In the genomic region with DNA sequence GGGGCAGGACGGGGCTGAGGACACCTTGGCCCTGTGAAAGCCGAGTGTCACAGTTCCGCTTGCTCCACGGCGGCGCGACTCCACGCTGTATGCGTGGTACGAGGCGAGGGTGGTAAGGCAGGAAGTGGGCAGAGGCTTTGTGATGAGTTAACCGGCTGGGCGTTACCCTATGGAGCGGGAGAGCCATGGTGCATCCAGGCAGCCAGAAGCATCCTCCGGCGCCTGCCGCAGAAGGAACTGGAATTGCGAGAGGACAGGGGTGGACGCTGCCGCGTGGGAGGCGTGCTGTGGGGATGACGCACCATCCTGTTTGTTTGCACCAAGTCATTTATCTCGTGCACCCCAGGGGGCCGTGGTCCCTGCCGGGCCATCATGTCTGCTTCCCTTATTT, we compare ENCODE assay signal across 27 cellular contexts.
A peak's percentile ranks its signal among the peaks of the same experiment; 100 is the strongest.
DNase-seq lines count a peak whose midpoint lies in the region; ATAC-seq, FAIRE-seq and TF ChIP-seq lines count a peak whose summit lies in the region.
"Had no signal": no experiment of that assay in that cellular context is flagged by ENCODE, and none has a peak within 500 bp of the region (broad histone marks: within the 10 kb centered on the region; RNA-seq: fewer than 3 reads in every experiment).

No MANE protein-coding gene starts in this region.

- no peaks in the 10 kb centered on the region for H3K4me1 Mint-ChIP-seq in T-cell
- H3K4me1 Mint-ChIP-seq: CD4-positive, CD25-positive, alpha-beta regulatory T cell had no signal

- no peak overlapping the region for H3K9ac ChIP-seq in kidney (ENCODE audit: low read length in 2 of 2)
- H3K9ac ChIP-seq: BLaER1 had no signal

- no peak for TF ChIP-seq CTCF in kidney (IDR thresholded peaks at IDR 0.05; ENCODE audit: borderline replicate concordance, extremely low read depth, insufficient read depth)
- TF ChIP-seq CTCF in spleen (IDR thresholded peaks at IDR 0.05 in 8 of 11, conservative IDR thresholded peaks at IDR 0.05 in 3 of 11), result no peak

- DNase-seq in COLO668 (lab: John Stamatoyannopoulos, UW; ENCODE audit: unreplicated experiment) (peak; percentile 42), kidney (peak; percentile 44), spleen (peak; percentile 56), T-cell (no peak)
- peak; percentile 29 for DNase-seq in Jurkat, Clone E6-1 (ENCODE audit: low read depth, low spot score)
- DNase-seq: CD4-positive, CD25-positive, alpha-beta regulatory T cell; EL; GDM1; GOT3; Kasumi-1; NCI-H1105; NCI-H1436 treated with DMSO at 0.1 percent for 48 hours; NCI-H187 treated with DMSO at 0.1 percent for 48 hours; NCI-H446; NCI-H524 treated with DMSO at 0.1 percent for 48 hours; NCI-H82; NK-92 treated with Interleukin-12 subunit alpha and Interleukin-12 subunit beta, amount 100 ng/mL, for 24 hours; PC-3; SJCRH30 had no signal

- H3K4me1 ChIP-seq in kidney (ENCODE audit: control insufficient read depth in 1 of 2, insufficient read depth in 1 of 2, low read depth in 1 of 2, low read length in 2 of 2), result no peaks in the 10 kb centered on the region
- H3K4me1 ChIP-seq in spleen, result no peaks in the 10 kb centered on the region
- H3K4me1 ChIP-seq: HAP-1, SJCRH30 had no signal

- CTCF ChIA-PET in T-cell (lab: Charles Lee), result no interaction called here

- H3K27me3 Mint-ChIP-seq in T-cell, result peaks cover 20 to 28% of the 10 kb centered on the region in 2 donors
- H3K27me3 Mint-ChIP-seq: CD4-positive, CD25-positive, alpha-beta regulatory T cell had no signal

- no peak overlapping the region for H3K27ac Mint-ChIP-seq in T-cell
- H3K27ac Mint-ChIP-seq: CD4-positive, CD25-positive, alpha-beta regulatory T cell had no signal

- 75 to 82% (median 78%) methylated on average over 26 of the region's 26 CpGs for WGBS in spleen, 5 donors

- no peak for TF ChIP-seq POLR2A in spleen (IDR thresholded peaks at IDR 0.05)

- POLR2A ChIA-PET in T-cell (lab: Charles Lee), result no interaction called here

- intact Hi-C loops in kidney (cut with DNase I), result no loop called here
- intact Hi-C loops in spleen (cut with DNase I; ENCODE audit: low total_unique reads), result no loop called here

- no peaks in the 10 kb centered on the region for H3K36me3 ChIP-seq in kidney (ENCODE audit: control insufficient read depth in 1 of 2, insufficient read depth in 2 of 2, low read length in 2 of 2)
- H3K36me3 ChIP-seq in spleen, result no peaks in the 10 kb centered on the region
- H3K36me3 ChIP-seq: BLaER1, HAP-1, SJCRH30 had no signal

- peaks cover 0 to 47% (median 0%) of the 10 kb centered on the region in 7 donors for H3K27me3 ChIP-seq in spleen (replicated peaks in 1 of 7)
- H3K27me3 ChIP-seq: BLaER1 had no signal

- H3K27ac ChIP-seq in kidney (ENCODE audit: low read depth in 2 of 2, low read length in 2 of 2) (no peak overlapping the region), spleen (no peak overlapping the region)
- H3K27ac ChIP-seq: BLaER1, SJCRH30 had no signal

- H3K36me3 Mint-ChIP-seq in T-cell, result no peaks in the 10 kb centered on the region
- H3K36me3 Mint-ChIP-seq: CD4-positive, CD25-positive, alpha-beta regulatory T cell had no signal

- no peaks in the 10 kb centered on the region for H3K9me3 ChIP-seq in kidney (ENCODE audit: control insufficient read depth in 1 of 2, low read length in 2 of 2)
- H3K9me3 ChIP-seq in spleen, result no peaks in the 10 kb centered on the region
- H3K9me3 ChIP-seq: BLaER1, HAP-1, SJCRH30 had no signal

- ATAC-seq in HG03354 (IDR thresholded peaks at IDR 0.05; ENCODE audit: poor library complexity, severe bottlenecking, unreplicated experiment), result no peak
- no peak for ATAC-seq in T-cell (replicated peaks in 1 of 4)
- ATAC-seq in HG03095 (IDR thresholded peaks at IDR 0.05; ENCODE audit: unreplicated experiment), result no peak
- ATAC-seq: GM12878, K562, PC-3, SK-N-SH treated with all-trans-retinoic acid at 6 μM for 48 hours had no signal

- no peak for FAIRE-seq in kidney (lab: Jason Lieb, UNC)
- FAIRE-seq: D721Med, GM12878, K562 had no signal

- no peaks in the 10 kb centered on the region for H3K9me3 Mint-ChIP-seq in T-cell

- no peak overlapping the region for H3K4me3 ChIP-seq in Jurkat, Clone E6-1 (ENCODE audit: low read length)
- H3K4me3 ChIP-seq in kidney (ENCODE audit: low read length in 2 of 2), result no peak overlapping the region
- no peak overlapping the region for H3K4me3 ChIP-seq in spleen
- H3K4me3 ChIP-seq: BLaER1, GM12878, HAP-1, K562, SJCRH30 had no signal

- no peak overlapping the region for H3K4me3 Mint-ChIP-seq in T-cell
- H3K4me3 Mint-ChIP-seq: CD4-positive, CD25-positive, alpha-beta regulatory T cell had no signal

Comparison
In these comparisons a context has a peak if more than half of its experiments do, and no peak if none do; other contexts are left out.
1. DNase-seq: peak in COLO668 (single experiment), Jurkat, Clone E6-1 (single experiment), kidney (single experiment) and spleen (single experiment); none in T-cell (0 of 34).